9 cellular contexts compared by ENCODE assay signal in the genomic region with DNA sequence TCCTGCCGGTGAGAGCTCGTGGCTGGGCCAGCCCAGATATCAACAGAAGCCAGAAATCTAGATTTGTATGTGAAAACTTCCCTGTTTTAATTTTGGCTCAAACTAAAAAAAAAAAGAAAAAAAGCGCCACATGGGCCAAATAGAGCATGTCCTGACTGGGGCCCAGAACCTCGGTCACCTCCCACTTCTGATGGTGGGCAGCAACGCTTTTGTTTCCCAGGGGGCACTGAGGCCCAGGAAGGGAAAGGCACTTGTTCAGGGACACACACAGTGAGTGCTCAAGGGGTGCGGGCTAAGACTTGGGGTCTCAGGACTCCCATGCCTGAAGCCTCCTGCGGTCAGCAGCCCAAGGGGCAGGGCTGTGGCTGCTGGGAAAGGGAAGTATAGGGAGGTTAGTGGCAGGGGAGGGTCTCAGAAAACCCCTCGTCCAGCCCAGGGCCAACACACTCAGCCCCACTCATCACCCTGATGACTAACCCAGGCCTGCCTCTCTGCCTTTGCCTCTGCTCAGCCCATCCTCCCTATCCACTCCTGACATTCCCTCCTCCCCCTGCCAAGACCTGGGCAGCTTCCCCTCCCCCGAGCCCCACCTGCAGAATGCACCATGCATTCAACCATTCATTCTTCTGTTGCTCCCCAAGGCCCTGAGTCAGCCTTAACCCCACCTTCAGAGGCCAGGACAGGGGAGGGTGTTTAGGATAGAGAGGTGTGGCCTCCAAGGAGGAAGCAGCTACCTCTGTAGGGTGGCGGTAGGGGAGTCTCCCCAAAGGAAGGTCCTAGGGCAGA. TPM values are rescaled to one million over a fixed set of nuclear protein-coding genes. Genes with fewer than 3 reads are reported as not detected.
A peak's percentile ranks its signal among the peaks of the same experiment; 100 is the strongest.
DNase-seq lines count a peak whose midpoint lies in the region; ATAC-seq and TF ChIP-seq lines count a peak whose summit lies in the region.
"Had no signal": no experiment of that assay in that cellular context is flagged by ENCODE, and none has a peak within 500 bp of the region (broad histone marks: within the 10 kb centered on the region; RNA-seq: fewer than 3 reads in every experiment).

No MANE protein-coding gene starts in this region.

- H3K4me2 ChIP-seq in OCI-LY1 (ENCODE audit: low read length) = peak overlapping the region; percentile 56
- peak overlapping the region; percentile 58 for H3K4me2 ChIP-seq in neural cell (ENCODE audit: low read length)

- peak; percentile 85 to 87 for ATAC-seq in activated naive CD4-positive, alpha-beta T cell treated with anti-CD3 and anti-CD28 coated beads, Interleukin-2, amount 50 U/mL, for 72 hours

- H3K27ac Mint-ChIP-seq in activated naive CD4-positive, alpha-beta T cell treated with anti-CD3 and anti-CD28 coated beads, Interleukin-2, amount 50 U/mL, for 72 hours = peak overlapping the region; percentile 52 to 76

- TF ChIP-seq CTCF in GM20000 (IDR thresholded peaks at IDR 0.05; ENCODE audit: extremely low read depth, missing control alignments) (no peak), OCI-LY1 (IDR thresholded peaks at IDR 0.05; ENCODE audit: low read length) (no peak), neural cell (IDR thresholded peaks at IDR 0.05; ENCODE audit: poor library complexity, severe bottlenecking) (no peak)

- DNase-seq in GM20000 (ENCODE audit: low spot score) = peak; percentile 84
- DNase-seq in activated naive CD4-positive, alpha-beta T cell treated with anti-CD3 and anti-CD28 coated beads, Interleukin-2, amount 50 U/mL, for 72 hours (ENCODE audit: low spot score in 2 of 2) = peak in 1 of 2 donors; percentile 36
- no peak for DNase-seq in NCI-H510A (lab: John Stamatoyannopoulos, UW)
- DNase-seq in caudate nucleus (lab: John Stamatoyannopoulos, UW) = no peak
- DNase-seq in NCI-H446 treated with DMSO at 0.1 percent for 48 hours (lab: John Stamatoyannopoulos, UW) = no peak
- DNase-seq in NCI-H2171 (lab: John Stamatoyannopoulos, UW) = no peak

- no peaks in the 10 kb centered on the region for H4K20me1 ChIP-seq in OCI-LY1 (ENCODE audit: insufficient read depth, low read length)
- H4K20me1 ChIP-seq in neural cell (ENCODE audit: insufficient read depth) = no peaks in the 10 kb centered on the region

- no peaks in the 10 kb centered on the region for H3K9me3 ChIP-seq in OCI-LY1 (ENCODE audit: low read length)
- H3K9me3 ChIP-seq in neural cell (ENCODE audit: low read length) = no peaks in the 10 kb centered on the region
- H3K9me3 ChIP-seq: thoracic aorta had no signal

- H3K36me3 Mint-ChIP-seq in activated naive CD4-positive, alpha-beta T cell treated with anti-CD3 and anti-CD28 coated beads, Interleukin-2, amount 50 U/mL, for 72 hours = no peaks in the 10 kb centered on the region

- H3K9me2 ChIP-seq in OCI-LY1 (ENCODE audit: low read depth, low read length) (no peaks in the 10 kb centered on the region), neural cell (ENCODE audit: insufficient read depth, low read length) (no peaks in the 10 kb centered on the region)

- H3F3A ChIP-seq in OCI-LY1 (ENCODE audit: insufficient read depth, low read length) (no peaks in the 10 kb centered on the region), neural cell (ENCODE audit: insufficient read depth, low read length, poor library complexity, severe bottlenecking) (no peaks in the 10 kb centered on the region)

- H3K9me3 Mint-ChIP-seq in activated naive CD4-positive, alpha-beta T cell treated with anti-CD3 and anti-CD28 coated beads, Interleukin-2, amount 50 U/mL, for 72 hours = no peaks in the 10 kb centered on the region

- H3K36me3 ChIP-seq in OCI-LY1 (ENCODE audit: insufficient read depth, low read length) (no peaks in the 10 kb centered on the region), neural cell (ENCODE audit: insufficient read depth, low read length) (no peaks in the 10 kb centered on the region)
- H3K36me3 ChIP-seq: thoracic aorta had no signal

- H3K9ac ChIP-seq in OCI-LY1 (ENCODE audit: low read length) (no peak overlapping the region), neural cell (ENCODE audit: low read length) (peak overlapping the region; percentile 67)

- no peak for TF ChIP-seq EP300 in neural cell (conservative IDR thresholded peaks at IDR 0.05; ENCODE audit: poor library complexity, severe bottlenecking)

- no peak overlapping the region for H2AFZ ChIP-seq in OCI-LY1 (ENCODE audit: low read length)
- H2AFZ ChIP-seq in neural cell (ENCODE audit: low read depth, low read length) = no peak overlapping the region

- 0 out of 2 replicates have a peak, but pooled peaks cover 11% of the 10 kb centered on the region for H3K27me3 ChIP-seq in OCI-LY1 (ENCODE audit: insufficient read depth, low read length)
- no peaks in the 10 kb centered on the region for H3K27me3 ChIP-seq in neural cell (ENCODE audit: insufficient read depth, low read depth, low read length)

- H3K27ac ChIP-seq in OCI-LY1 (ENCODE audit: low read depth, low read length, poor library complexity, severe bottlenecking) = peak overlapping the region; percentile 32
- peak overlapping the region; percentile 76 for H3K27ac ChIP-seq in neural cell (ENCODE audit: low read length)
- no peak overlapping the region for H3K27ac ChIP-seq in caudate nucleus (ENCODE audit: low read depth, low read length)
- H3K27ac ChIP-seq: thoracic aorta had no signal

- peak overlapping the region; percentile 34 for H3K4me3 ChIP-seq in OCI-LY1 (ENCODE audit: low read depth, low read length, poor library complexity, severe bottlenecking)
- peak overlapping the region; percentile 55 for H3K4me3 ChIP-seq in neural cell (ENCODE audit: low read length)
- H3K4me3 ChIP-seq: thoracic aorta had no signal

- H3K4me1 ChIP-seq in OCI-LY1 (ENCODE audit: insufficient read depth, low read length, severe bottlenecking) = peaks cover 25% of the 10 kb centered on the region

- no peak for TF ChIP-seq RAD21 in neural cell (conservative IDR thresholded peaks at IDR 0.05)

- H3K79me2 ChIP-seq in OCI-LY1 (ENCODE audit: insufficient read depth, low read length) (no peaks in the 10 kb centered on the region), neural cell (replicated peaks; ENCODE audit: insufficient read depth, low read length) (peaks cover 3% of the 10 kb centered on the region)

TF ChIP-seq in neural cell, 6 proteins besides CTCF, POLR2A, EP300 and RAD21:
- TF ChIP-seq TAF1 (IDR thresholded peaks at IDR 0.05; ENCODE audit: low read depth) (no peak), MXI1 (conservative IDR thresholded peaks at IDR 0.05; ENCODE audit: poor library complexity, severe bottlenecking) (no peak), POLR2AphosphoS5 (IDR thresholded peaks at IDR 0.05) (no peak), SMC3 (conservative IDR thresholded peaks at IDR 0.05; ENCODE audit: poor library complexity) (no peak), EZH2 (IDR thresholded peaks at IDR 0.05; ENCODE audit: borderline replicate concordance, insufficient read depth, low read length, poor library complexity, severe bottlenecking) (no peak)
- TF ChIP-seq, protein P1, sequence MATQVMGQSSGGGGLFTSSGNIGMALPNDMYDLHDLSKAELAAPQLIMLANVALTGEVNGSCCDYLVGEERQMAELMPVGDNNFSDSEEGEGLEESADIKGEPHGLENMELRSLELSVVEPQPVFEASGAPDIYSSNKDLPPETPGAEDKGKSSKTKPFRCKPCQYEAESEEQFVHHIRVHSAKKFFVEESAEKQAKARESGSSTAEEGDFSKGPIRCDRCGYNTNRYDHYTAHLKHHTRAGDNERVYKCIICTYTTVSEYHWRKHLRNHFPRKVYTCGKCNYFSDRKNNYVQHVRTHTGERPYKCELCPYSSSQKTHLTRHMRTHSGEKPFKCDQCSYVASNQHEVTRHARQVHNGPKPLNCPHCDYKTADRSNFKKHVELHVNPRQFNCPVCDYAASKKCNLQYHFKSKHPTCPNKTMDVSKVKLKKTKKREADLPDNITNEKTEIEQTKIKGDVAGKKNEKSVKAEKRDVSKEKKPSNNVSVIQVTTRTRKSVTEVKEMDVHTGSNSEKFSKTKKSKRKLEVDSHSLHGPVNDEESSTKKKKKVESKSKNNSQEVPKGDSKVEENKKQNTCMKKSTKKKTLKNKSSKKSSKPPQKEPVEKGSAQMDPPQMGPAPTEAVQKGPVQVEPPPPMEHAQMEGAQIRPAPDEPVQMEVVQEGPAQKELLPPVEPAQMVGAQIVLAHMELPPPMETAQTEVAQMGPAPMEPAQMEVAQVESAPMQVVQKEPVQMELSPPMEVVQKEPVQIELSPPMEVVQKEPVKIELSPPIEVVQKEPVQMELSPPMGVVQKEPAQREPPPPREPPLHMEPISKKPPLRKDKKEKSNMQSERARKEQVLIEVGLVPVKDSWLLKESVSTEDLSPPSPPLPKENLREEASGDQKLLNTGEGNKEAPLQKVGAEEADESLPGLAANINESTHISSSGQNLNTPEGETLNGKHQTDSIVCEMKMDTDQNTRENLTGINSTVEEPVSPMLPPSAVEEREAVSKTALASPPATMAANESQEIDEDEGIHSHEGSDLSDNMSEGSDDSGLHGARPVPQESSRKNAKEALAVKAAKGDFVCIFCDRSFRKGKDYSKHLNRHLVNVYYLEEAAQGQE (IDR thresholded peaks at IDR 0.05; ENCODE audit: borderline replicate concordance) = no peak

RNA-seq across cellular contexts. Expression of a gene that starts 30.0 kb away (rescaled TPM):
- 10 to 100 TPM; 68.9 to 75.0 TPM for total RNA-seq in activated naive CD4-positive, alpha-beta T cell treated with anti-CD3 and anti-CD28 coated beads, Interleukin-2, amount 50 U/mL, for 72 hours
- 21.9 and 27.5 TPM in 2 replicates for polyA plus RNA-seq in neural cell
- 134 and 148 TPM in 2 replicates for polyA minus RNA-seq in neural cell
